8 cellular contexts compared by ENCODE assay signal in genomic region chr7:25565949-25566348, GRCh38.
DNase-seq lines count a peak whose midpoint lies in the region; ATAC-seq, FAIRE-seq and TF ChIP-seq lines count a peak whose summit lies in the region.

No MANE protein-coding gene starts in this region.

- POLR2A ChIA-PET in AG04449 (lab: Yijun Ruan, JAX) = no interaction called here
- POLR2A ChIA-PET in activated CD4-positive, alpha-beta T cell treated with anti-CD3 and anti-CD28 coated beads, Interleukin-2, amount 10 ng/mL, durations not matched to agents 7 days and 5 days (lab: Charles Lee) = no interaction called here

- no peaks in the 10 kb centered on the region for H3K36me3 Mint-ChIP-seq in activated CD4-positive, alpha-beta T cell treated with anti-CD3 and anti-CD28 coated beads, Interleukin-2, amount 10 ng/mL, durations not matched to agents 7 days and 5 days (ENCODE audit: low read depth)

- H3K9me3 ChIP-seq in lower lobe of right lung = no peaks in the 10 kb centered on the region

- peak; percentile 93 for FAIRE-seq in GM18507 (lab: Jason Lieb, UNC)

- H3K27me3 Mint-ChIP-seq in activated CD4-positive, alpha-beta T cell treated with anti-CD3 and anti-CD28 coated beads, Interleukin-2, amount 10 ng/mL, durations not matched to agents 7 days and 5 days = no peaks in the 10 kb centered on the region

- CTCF ChIA-PET in AG04449 (lab: Yijun Ruan, JAX) = interaction anchor here (0.6 to 16.6 kb wide), 31 partner anchors 9 to 322 kb away, joined by 3 to 192 read pairs (median 4); no protein-coding TSS in a partner anchor
- CTCF ChIA-PET in activated CD4-positive, alpha-beta T cell treated with anti-CD3 and anti-CD28 coated beads, Interleukin-2, amount 10 ng/mL, durations not matched to agents 7 days and 5 days (lab: Charles Lee) = interaction anchor here (1.2 to 3.6 kb wide), 2 partner anchors 285 to 306 kb away, joined by 3 to 22 read pairs; no protein-coding TSS in a partner anchor

- H3K4me3 Mint-ChIP-seq in activated CD4-positive, alpha-beta T cell treated with anti-CD3 and anti-CD28 coated beads, Interleukin-2, amount 10 ng/mL, durations not matched to agents 7 days and 5 days = no peak overlapping the region

- H3K9me3 Mint-ChIP-seq in activated CD4-positive, alpha-beta T cell treated with anti-CD3 and anti-CD28 coated beads, Interleukin-2, amount 10 ng/mL, durations not matched to agents 7 days and 5 days = no peaks in the 10 kb centered on the region

- H3K27ac ChIP-seq in lower lobe of right lung = no peak overlapping the region

- H3K4me3 ChIP-seq in AG04449 (ENCODE audit: low read depth, low read length) (no peak overlapping the region), lower lobe of right lung (no peak overlapping the region)

- TF ChIP-seq CTCF in AG04449 (IDR thresholded peaks at IDR 0.05; ENCODE audit: insufficient read depth, low read length, missing control alignments) (peak; percentile 94), lower lobe of right lung (IDR thresholded peaks at IDR 0.05) (peak; percentile 100)

- H3K27ac Mint-ChIP-seq in activated CD4-positive, alpha-beta T cell treated with anti-CD3 and anti-CD28 coated beads, Interleukin-2, amount 10 ng/mL, durations not matched to agents 7 days and 5 days = no peak overlapping the region

- intact Hi-C loops in lower lobe of right lung (cut with DNase I) = loop anchor here (5.0 to 10.0 kb wide), 2 partner anchors 171 to 304 kb away; no protein-coding TSS in a partner anchor

- H3K4me1 Mint-ChIP-seq in activated CD4-positive, alpha-beta T cell treated with anti-CD3 and anti-CD28 coated beads, Interleukin-2, amount 10 ng/mL, durations not matched to agents 7 days and 5 days = peaks cover 7% of the 10 kb centered on the region

- H3K36me3 ChIP-seq in lower lobe of right lung = no peaks in the 10 kb centered on the region

- peak in 1 of 2 donors; percentile 52 for ATAC-seq in lower lobe of right lung
- ATAC-seq in HG02610 (IDR thresholded peaks at IDR 0.05; ENCODE audit: unreplicated experiment) = no peak

- H3K27me3 ChIP-seq in lower lobe of right lung (ENCODE audit: low read depth) = no peaks in the 10 kb centered on the region

- DNase-seq in AG04449 (ENCODE audit: low read depth, low spot score) = peak; percentile 17
- DNase-seq in GM18507 (ENCODE audit: extremely low spot score, insufficient read length, low read depth) = peak; percentile 30
- peak; percentile 52 for DNase-seq in NCI-H345 (lab: John Stamatoyannopoulos, UW)
- peak; percentile 73 for DNase-seq in activated CD4-positive, alpha-beta T cell treated with anti-CD3 and anti-CD28 coated beads, Interleukin-2, amount 10 ng/mL, durations not matched to agents 7 days and 5 days
- peak; percentile 69 for DNase-seq in dedifferentiated amniotic fluid mesenchymal stem cell (ENCODE audit: extremely low spot score)
- DNase-seq in lower lobe of right lung = peak; percentile 60
- DNase-seq in stimulated activated CD4-positive, alpha-beta T cell treated with anti-CD3 and anti-CD28 coated beads, TNF-alpha, amount 100 ng/mL, for 48 hours (ENCODE audit: low read depth in 3 of 3) = peak; percentile 30 to 46 (median 38)

- H3K4me1 ChIP-seq in lower lobe of right lung = peaks cover 21% of the 10 kb centered on the region

Comparison
In these comparisons a context has a peak if more than half of its experiments do, and no peak if none do; other contexts are left out.
1. DNase-seq: peak in every context shown above with its lines; median percentile 73 in activated CD4-positive, alpha-beta T cell treated with anti-CD3 and anti-CD28 coated beads, Interleukin-2, amount 10 ng/mL, durations not matched to agents 7 days and 5 days; 69 in dedifferentiated amniotic fluid mesenchymal stem cell; 60 in lower lobe of right lung; 52 in NCI-H345; 38 in stimulated activated CD4-positive, alpha-beta T cell treated with anti-CD3 and anti-CD28 coated beads, TNF-alpha, amount 100 ng/mL, for 48 hours; 30 in GM18507; 17 in AG04449.